In the genomic region with DNA sequence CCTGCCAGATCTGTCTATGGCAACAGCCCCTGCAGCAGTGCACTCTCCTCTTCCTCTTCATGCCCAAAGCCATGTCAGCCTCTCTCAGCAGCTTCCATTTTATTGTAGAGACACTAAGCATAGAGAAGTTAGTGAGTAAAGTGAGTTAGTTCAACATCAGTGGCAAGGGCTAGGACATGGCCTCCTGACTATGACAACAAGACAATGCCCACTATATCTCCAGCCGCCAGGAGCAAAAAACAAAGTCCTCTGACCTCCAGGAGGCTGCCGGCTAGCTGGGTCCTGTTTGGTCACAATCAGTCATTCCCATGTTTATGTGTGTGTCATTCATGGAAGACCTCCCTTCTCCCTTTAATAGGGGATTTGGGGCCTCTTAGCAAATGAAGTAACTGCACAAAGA, we compare ENCODE assay signal across 17 cellular contexts. TPM values are rescaled to one million over a fixed set of nuclear protein-coding genes. Genes with fewer than 3 reads are reported as not detected.
DNase-seq lines count a peak whose midpoint lies in the region; ATAC-seq and TF ChIP-seq lines count a peak whose summit lies in the region.
"Had no signal": no experiment of that assay in that cellular context is flagged by ENCODE, and none has a peak within 500 bp of the region (broad histone marks: within the 10 kb centered on the region; RNA-seq: fewer than 3 reads in every experiment).

No MANE protein-coding gene starts in this region.

- peak in 2 of 4 donors; percentile 6 to 11 for ATAC-seq in right lobe of liver
- ATAC-seq in stimulated activated memory B cell treated with anti-CD40 and anti-IgM and Interleukin-4, amounts not matched to agents 10 μg/mL and 1 μg/mL and 100 μg/mL, for 72 hours: peak; percentile 14
- ATAC-seq in GM19455 (IDR thresholded peaks at IDR 0.05; ENCODE audit: unreplicated experiment): no peak

- TF ChIP-seq CTCF in Caco-2 (IDR thresholded peaks at IDR 0.05; ENCODE audit: insufficient read depth in 1 of 2, low read depth in 1 of 2, low read length in 1 of 2, severe bottlenecking in 1 of 2, unreplicated experiment in 1 of 2): no peak
- no peak for TF ChIP-seq CTCF in hepatocyte (IDR thresholded peaks at IDR 0.05; ENCODE audit: poor library complexity)
- TF ChIP-seq CTCF in right lobe of liver (IDR thresholded peaks at IDR 0.05): no peak

- H3K36me3 ChIP-seq in Caco-2 (ENCODE audit: control insufficient read depth, insufficient read depth, low read length): no peaks in the 10 kb centered on the region
- H3K36me3 ChIP-seq in hepatocyte (replicated peaks; ENCODE audit: insufficient read depth, low read depth): no peaks in the 10 kb centered on the region
- no peaks in the 10 kb centered on the region for H3K36me3 ChIP-seq in right lobe of liver

- H3K9me3 Mint-ChIP-seq in Caco-2 (ENCODE audit: unreplicated experiment): peaks cover 11% of the 10 kb centered on the region
- no peaks in the 10 kb centered on the region for H3K9me3 Mint-ChIP-seq in stimulated activated memory B cell treated with anti-CD40 and anti-IgM and Interleukin-4, amounts not matched to agents 10 μg/mL and 1 μg/mL and 100 μg/mL, for 72 hours
- H3K9me3 Mint-ChIP-seq: CD8-positive, alpha-beta memory T cell; H9; IgD-negative memory B cell had no signal

- 53% methylated on average over 2 of the region's 2 CpGs for WGBS in hepatocyte (ENCODE audit: low lambda C conversion rate, missing lambda C conversion rate)
- WGBS in right lobe of liver (ENCODE audit: insufficient coverage, low coverage, low lambda C conversion rate, missing lambda C conversion rate): 35% methylated on average over 2 of the region's 2 CpGs

- CTCF ChIA-PET in Caco-2 (lab: Charles Lee): interaction anchor here (0.6 kb wide), 1 partner anchor 421 kb away, joined by 3 read pairs; no protein-coding TSS in a partner anchor

- no peaks in the 10 kb centered on the region for H3K9me2 ChIP-seq in hepatocyte (replicated peaks; ENCODE audit: insufficient read depth)

- peak overlapping the region; percentile 88 for H3K27ac Mint-ChIP-seq in Caco-2 (ENCODE audit: unreplicated experiment)
- no peak overlapping the region for H3K27ac Mint-ChIP-seq in stimulated activated memory B cell treated with anti-CD40 and anti-IgM and Interleukin-4, amounts not matched to agents 10 μg/mL and 1 μg/mL and 100 μg/mL, for 72 hours
- H3K27ac Mint-ChIP-seq: CD8-positive, alpha-beta memory T cell; H9; IgD-negative memory B cell had no signal

- no peaks in the 10 kb centered on the region for H3K27me3 ChIP-seq in Caco-2 (replicated peaks; ENCODE audit: control insufficient read depth, insufficient read depth, low read length)
- H3K27me3 ChIP-seq in hepatocyte: no peaks in the 10 kb centered on the region
- H3K27me3 ChIP-seq in right lobe of liver: no peaks in the 10 kb centered on the region

- TF ChIP-seq POLR2A in right lobe of liver (IDR thresholded peaks at IDR 0.05): no peak

- POLR2A ChIA-PET in Caco-2 (lab: Charles Lee): no interaction called here

- H2AFZ ChIP-seq in hepatocyte: no peak overlapping the region

- no peak overlapping the region for H3K4me2 ChIP-seq in hepatocyte

- BruUV-seq in Caco-2 (replicated peaks; lab: Mats Ljungman, UMichigan): no TSS peak

- H3K4me1 ChIP-seq in Caco-2 (peaks cover 31% of the 10 kb centered on the region), hepatocyte (ENCODE audit: insufficient read depth) (peaks cover 22% of the 10 kb centered on the region), right lobe of liver (peaks cover 0 to 64% (median 18%) of the 10 kb centered on the region in 4 donors)

- peak overlapping the region; percentile 59 for H3K4me3 Mint-ChIP-seq in Caco-2 (ENCODE audit: unreplicated experiment)
- H3K4me3 Mint-ChIP-seq in stimulated activated memory B cell treated with anti-CD40 and anti-IgM and Interleukin-4, amounts not matched to agents 10 μg/mL and 1 μg/mL and 100 μg/mL, for 72 hours: no peak overlapping the region
- H3K4me3 Mint-ChIP-seq: CD14-positive monocyte; CD8-positive, alpha-beta memory T cell; H9; IgD-negative memory B cell had no signal

- H3K36me3 Mint-ChIP-seq in Caco-2 (ENCODE audit: insufficient read depth, unreplicated experiment): peaks cover 11% of the 10 kb centered on the region
- H3K36me3 Mint-ChIP-seq in stimulated activated memory B cell treated with anti-CD40 and anti-IgM and Interleukin-4, amounts not matched to agents 10 μg/mL and 1 μg/mL and 100 μg/mL, for 72 hours: no peaks in the 10 kb centered on the region
- H3K36me3 Mint-ChIP-seq: CD14-positive monocyte; CD8-positive, alpha-beta memory T cell had no signal

- H3K9me3 ChIP-seq in Caco-2 (no peaks in the 10 kb centered on the region), hepatocyte (ENCODE audit: low read depth) (no peaks in the 10 kb centered on the region), right lobe of liver (no peaks in the 10 kb centered on the region)

- no peaks in the 10 kb centered on the region for H3K27me3 Mint-ChIP-seq in Caco-2 (ENCODE audit: insufficient read depth, unreplicated experiment)
- peaks cover 30% of the 10 kb centered on the region for H3K27me3 Mint-ChIP-seq in stimulated activated memory B cell treated with anti-CD40 and anti-IgM and Interleukin-4, amounts not matched to agents 10 μg/mL and 1 μg/mL and 100 μg/mL, for 72 hours

- intact Hi-C loops in Caco-2 (cut with micrococcal nuclease; ENCODE audit: unreplicated experiment): no loop called here
- intact Hi-C loops in right lobe of liver (cut with DNase I): no loop called here

- H3K4me3 ChIP-seq in Caco-2 (ENCODE audit: low read depth, low read length) (no peak overlapping the region), hepatocyte (no peak overlapping the region), right lobe of liver (no peak overlapping the region)

- H3K79me2 ChIP-seq in hepatocyte: no peaks in the 10 kb centered on the region

- H3K4me1 Mint-ChIP-seq in Caco-2 (ENCODE audit: low read depth, unreplicated experiment): peaks cover 25% of the 10 kb centered on the region
- H3K4me1 Mint-ChIP-seq in stimulated activated memory B cell treated with anti-CD40 and anti-IgM and Interleukin-4, amounts not matched to agents 10 μg/mL and 1 μg/mL and 100 μg/mL, for 72 hours: no peaks in the 10 kb centered on the region
- H3K4me1 Mint-ChIP-seq: CD14-positive monocyte; CD8-positive, alpha-beta memory T cell had no signal

- DNase-seq in Caco-2 (no peak), hepatocyte (ENCODE audit: low spot score) (no peak), right lobe of liver (peak in 1 of 3 donors; percentile 76), DMS79 (lab: John Stamatoyannopoulos, UW) (no peak), NCI-H1417 treated with DMSO at 0.1 percent for 48 hours (lab: John Stamatoyannopoulos, UW) (no peak)
- DNase-seq: Calu3; CD8-positive, alpha-beta memory T cell; DMS 273 treated with DMSO at 0.1 percent for 48 hours; EL; GOT3; H9 had no signal

- H3K27ac ChIP-seq in hepatocyte: peak overlapping the region; percentile 85
- H3K27ac ChIP-seq in right lobe of liver: peak overlapping the region in 2 of 3 donors; percentile 76 to 94

- no peaks in the 10 kb centered on the region for H4K20me1 ChIP-seq in hepatocyte (ENCODE audit: insufficient read depth, poor library complexity, severe bottlenecking)

RNA-seq across cellular contexts. Expression of a gene that starts 14.9 kb away (rescaled TPM):
- not detected in 2 replicates for total RNA-seq in Caco-2 (2022)
- total RNA-seq in hepatocyte: 7.0 and 7.1 TPM in 2 replicates
- 2.8 and 5.0 TPM in 2 replicates for polyA plus RNA-seq in hepatocyte
- 100 to 1,000 TPM in 3 of 6 experiments, 10 to 100 TPM in 3; 24.9 to 188 (median 91.4) TPM for total RNA-seq in right lobe of liver
- total RNA-seq: A673, H9 had no signal
- polyA plus RNA-seq: BJ, CD14-positive monocyte had no signal
